ENCODE assay signal across 4 cellular contexts in genomic region chr22:46198806-46199205, GRCh38. TPM values are rescaled to one million over a fixed set of nuclear protein-coding genes. Genes with fewer than 3 reads are reported as not detected.
A peak's percentile ranks its signal among the peaks of the same experiment; 100 is the strongest.
DNase-seq lines count a peak whose midpoint lies in the region; ATAC-seq and TF ChIP-seq lines count a peak whose summit lies in the region.
"Not testable (repeated sequence)": the region's sequence is repeated elsewhere in the genome, so short reads cannot be mapped to it uniquely, and the experiment has no call there.

No MANE protein-coding gene starts in this region.

- not testable (repeated sequence) for H3K27me3 Mint-ChIP-seq in activated CD8-positive, alpha-beta T cell treated with anti-CD3 and anti-CD28 coated beads, Interleukin-2, amount 10 ng/mL, durations not matched to agents 7 days and 5 days (ENCODE audit: low read depth); neural crest cell (ENCODE audit: low read depth); type B pancreatic cell

- POLR2A ChIA-PET in activated CD8-positive, alpha-beta T cell treated with anti-CD3 and anti-CD28 coated beads, Interleukin-2, amount 10 ng/mL, durations not matched to agents 7 days and 5 days (lab: Charles Lee), result not testable (repeated sequence)

- not testable (repeated sequence) for DNase-seq in activated CD8-positive, alpha-beta T cell treated with anti-CD3 and anti-CD28 coated beads, Interleukin-2, amount 10 ng/mL, durations not matched to agents 7 days and 5 days; neural crest cell (ENCODE audit: low read depth, low spot score); type B pancreatic cell (ENCODE audit: extremely low spot score, unreplicated experiment)
- DNase-seq in mesenteric fat pad (ENCODE audit: low spot score), result peak; percentile 57

- H3K36me3 Mint-ChIP-seq in activated CD8-positive, alpha-beta T cell treated with anti-CD3 and anti-CD28 coated beads, Interleukin-2, amount 10 ng/mL, durations not matched to agents 7 days and 5 days (ENCODE audit: low read depth), result peaks cover 11% of the 10 kb centered on the region
- H3K36me3 Mint-ChIP-seq in neural crest cell (ENCODE audit: low read depth), result peaks cover 12% of the 10 kb centered on the region
- not testable (repeated sequence) for H3K36me3 Mint-ChIP-seq in type B pancreatic cell

- TF ChIP-seq CTCF in neural crest cell (conservative IDR thresholded peaks at IDR 0.05); type B pancreatic cell (conservative IDR thresholded peaks at IDR 0.05): not testable (repeated sequence)

- H3K4me1 Mint-ChIP-seq in activated CD8-positive, alpha-beta T cell treated with anti-CD3 and anti-CD28 coated beads, Interleukin-2, amount 10 ng/mL, durations not matched to agents 7 days and 5 days (ENCODE audit: low read depth), result peaks cover 16% of the 10 kb centered on the region
- peaks cover 19% of the 10 kb centered on the region for H3K4me1 Mint-ChIP-seq in neural crest cell
- H3K4me1 Mint-ChIP-seq in type B pancreatic cell (ENCODE audit: unreplicated experiment), result not testable (repeated sequence)

- CTCF ChIA-PET in activated CD8-positive, alpha-beta T cell treated with anti-CD3 and anti-CD28 coated beads, Interleukin-2, amount 10 ng/mL, durations not matched to agents 7 days and 5 days (lab: Charles Lee), result not testable (repeated sequence)

- H3K9me3 Mint-ChIP-seq in activated CD8-positive, alpha-beta T cell treated with anti-CD3 and anti-CD28 coated beads, Interleukin-2, amount 10 ng/mL, durations not matched to agents 7 days and 5 days (ENCODE audit: insufficient read depth); neural crest cell; type B pancreatic cell: not testable (repeated sequence)

- not testable (repeated sequence) for ATAC-seq in activated CD8-positive, alpha-beta T cell treated with anti-CD3 and anti-CD28 coated beads, Interleukin-2, amount 10 ng/mL, durations not matched to agents 7 days and 5 days

- H3K4me3 Mint-ChIP-seq in activated CD8-positive, alpha-beta T cell treated with anti-CD3 and anti-CD28 coated beads, Interleukin-2, amount 10 ng/mL, durations not matched to agents 7 days and 5 days; neural crest cell; type B pancreatic cell: not testable (repeated sequence)

- H3K27ac Mint-ChIP-seq in activated CD8-positive, alpha-beta T cell treated with anti-CD3 and anti-CD28 coated beads, Interleukin-2, amount 10 ng/mL, durations not matched to agents 7 days and 5 days, result peak overlapping the region; percentile 28
- H3K27ac Mint-ChIP-seq in neural crest cell (ENCODE audit: unreplicated experiment) (peak overlapping the region; percentile 62), type B pancreatic cell (peak overlapping the region; percentile 39)

RNA-seq across cellular contexts. Expression of gene PPARA, which starts 48.5 kb away (rescaled TPM):
- total RNA-seq in activated CD8-positive, alpha-beta T cell treated with anti-CD3 and anti-CD28 coated beads, Interleukin-2, amount 10 ng/mL, durations not matched to agents 7 days and 5 days, result 10 to 100 TPM; 17.9 to 18.1 TPM
- 37.6 TPM for total RNA-seq in mesenteric fat pad
- 15.6 and 18.1 TPM in 2 replicates for total RNA-seq in neural crest cell
- 22.7 and 22.9 TPM in 2 replicates for total RNA-seq in type B pancreatic cell (ENCODE audit: low replicate concordance)

RNA-seq across cellular contexts. Expression of gene CDPF1, which starts 51.3 kb away (rescaled TPM):
- 10 to 100 TPM; 11.6 to 11.7 TPM for total RNA-seq in activated CD8-positive, alpha-beta T cell treated with anti-CD3 and anti-CD28 coated beads, Interleukin-2, amount 10 ng/mL, durations not matched to agents 7 days and 5 days
- 7.6 TPM for total RNA-seq in mesenteric fat pad
- 11.1 and 11.7 TPM in 2 replicates for total RNA-seq in neural crest cell
- 10.8 and 12.9 TPM in 2 replicates for total RNA-seq in type B pancreatic cell (ENCODE audit: low replicate concordance)
